11 cellular contexts compared by ENCODE assay signal in genomic region chr2:97742381-97742847, GRCh38. TPM values are rescaled to one million over a fixed set of nuclear protein-coding genes. Genes with fewer than 3 reads are reported as not detected.
A peak's percentile ranks its signal among the peaks of the same experiment; 100 is the strongest.
DNase-seq lines count a peak whose midpoint lies in the region; ATAC-seq and TF ChIP-seq lines count a peak whose summit lies in the region.
"Had no signal": no experiment of that assay in that cellular context is flagged by ENCODE, and none has a peak within 500 bp of the region (broad histone marks: within the 10 kb centered on the region; RNA-seq: fewer than 3 reads in every experiment).

No MANE protein-coding gene starts in this region.

- H3K4me1 Mint-ChIP-seq in CD8-positive, alpha-beta T cell (ENCODE audit: low read depth), result peaks cover 73% of the 10 kb centered on the region
- H3K4me1 Mint-ChIP-seq in activated T-helper 17 cell treated with anti-CD3 and anti-CD28 coated beads, Interleukin-2, amount 50 U/mL, for 72 hours, result peaks cover 47% of the 10 kb centered on the region

- POLR2A ChIA-PET in CD8-positive, alpha-beta T cell (lab: Charles Lee), result interaction anchor here (0.6 to 3.0 kb wide), 9 partner anchors 10 to 33 kb away, joined by 3 to 18 read pairs (median 6); partner anchors contain the start of gene ZAP70

- no peak for TF ChIP-seq CTCF in CD8-positive, alpha-beta T cell (IDR thresholded peaks at IDR 0.05)
- no peak for TF ChIP-seq CTCF in right atrium auricular region (IDR thresholded peaks at IDR 0.05)
- no peak for TF ChIP-seq CTCF in GM10266 (IDR thresholded peaks at IDR 0.05; ENCODE audit: control insufficient read depth, insufficient read depth, low read depth, missing control alignments)

- peak overlapping the region; percentile 13 for H3K4me3 Mint-ChIP-seq in CD8-positive, alpha-beta T cell
- H3K4me3 Mint-ChIP-seq in activated T-helper 17 cell treated with anti-CD3 and anti-CD28 coated beads, Interleukin-2, amount 50 U/mL, for 72 hours, result peak overlapping the region; percentile 50
- H3K4me3 Mint-ChIP-seq: dendritic cell treated with granulocyte-macrophage colony-stimulating factor and Interleukin-4, amounts not matched to agents 40 ng/mL and 50 ng/mL, for 4 days had no signal

- H3K9ac ChIP-seq in Karpas-422 (ENCODE audit: low read length), result no peak overlapping the region

- H3K4me3 ChIP-seq in CD8-positive, alpha-beta T cell (ENCODE audit: low read depth, low read length), result no peak overlapping the region
- H3K4me3 ChIP-seq in right atrium auricular region, result no peak overlapping the region
- H3K4me3 ChIP-seq in Karpas-422 (ENCODE audit: low read length), result no peak overlapping the region
- H3K4me3 ChIP-seq: HAP-1, suprapubic skin had no signal

- no peaks in the 10 kb centered on the region for H3K27me3 ChIP-seq in CD8-positive, alpha-beta T cell (ENCODE audit: insufficient read depth, low read length)
- H3K27me3 ChIP-seq in right atrium auricular region (no peaks in the 10 kb centered on the region), Karpas-422 (ENCODE audit: low read length) (no peaks in the 10 kb centered on the region)
- H3K27me3 ChIP-seq: suprapubic skin had no signal

- peak overlapping the region; percentile 22 for H3K27ac ChIP-seq in CD8-positive, alpha-beta T cell (ENCODE audit: low read depth, low read length)
- H3K27ac ChIP-seq in right atrium auricular region (peak overlapping the region; percentile 57), Karpas-422 (ENCODE audit: low read length) (no peak overlapping the region)
- H3K27ac ChIP-seq: suprapubic skin had no signal

- no peaks in the 10 kb centered on the region for H3K27me3 Mint-ChIP-seq in CD8-positive, alpha-beta T cell (ENCODE audit: low read depth)
- H3K27me3 Mint-ChIP-seq in activated T-helper 17 cell treated with anti-CD3 and anti-CD28 coated beads, Interleukin-2, amount 50 U/mL, for 72 hours, result no peaks in the 10 kb centered on the region

- H3K9me2 ChIP-seq in Karpas-422 (replicated peaks; ENCODE audit: insufficient read depth, low read length), result no peaks in the 10 kb centered on the region

- no peak overlapping the region for H3K4me2 ChIP-seq in Karpas-422 (ENCODE audit: low read depth, low read length, poor library complexity, severe bottlenecking)

- H3K79me2 ChIP-seq in Karpas-422 (ENCODE audit: low read length), result no peaks in the 10 kb centered on the region

- H3K4me1 ChIP-seq in CD8-positive, alpha-beta T cell (ENCODE audit: insufficient read depth, low read length), result peaks cover 52% of the 10 kb centered on the region
- peaks cover 0 to 26% of the 10 kb centered on the region in 2 donors for H3K4me1 ChIP-seq in right atrium auricular region
- H3K4me1 ChIP-seq in Karpas-422 (ENCODE audit: low read length), result peaks cover 9% of the 10 kb centered on the region
- H3K4me1 ChIP-seq: HAP-1 had no signal

- ATAC-seq in CD8-positive, alpha-beta T cell, result peak; percentile 45
- peak; percentile 85 for ATAC-seq in activated T-helper 17 cell treated with anti-CD3 and anti-CD28 coated beads, Interleukin-2, amount 50 U/mL, for 72 hours (replicated peaks)
- ATAC-seq in GM21786 (IDR thresholded peaks at IDR 0.05; ENCODE audit: unreplicated experiment) (no peak), GM18868 (IDR thresholded peaks at IDR 0.05; ENCODE audit: unreplicated experiment) (no peak)

- H3K27ac Mint-ChIP-seq in CD8-positive, alpha-beta T cell, result peak overlapping the region; percentile 69
- H3K27ac Mint-ChIP-seq in activated T-helper 17 cell treated with anti-CD3 and anti-CD28 coated beads, Interleukin-2, amount 50 U/mL, for 72 hours, result peak overlapping the region; percentile 22
- H3K27ac Mint-ChIP-seq: dendritic cell treated with granulocyte-macrophage colony-stimulating factor and Interleukin-4, amounts not matched to agents 40 ng/mL and 50 ng/mL, for 4 days had no signal

- H2AFZ ChIP-seq in Karpas-422 (ENCODE audit: low read length), result no peak overlapping the region

- no peaks in the 10 kb centered on the region for H3K9me3 ChIP-seq in CD8-positive, alpha-beta T cell (ENCODE audit: low read length)
- H3K9me3 ChIP-seq in right atrium auricular region, result no peaks in the 10 kb centered on the region
- H3K9me3 ChIP-seq in Karpas-422 (ENCODE audit: low read length), result no peaks in the 10 kb centered on the region
- H3K9me3 ChIP-seq: HAP-1, suprapubic skin had no signal

- H3K36me3 Mint-ChIP-seq in CD8-positive, alpha-beta T cell, result peaks cover 47% of the 10 kb centered on the region
- peaks cover 52% of the 10 kb centered on the region for H3K36me3 Mint-ChIP-seq in activated T-helper 17 cell treated with anti-CD3 and anti-CD28 coated beads, Interleukin-2, amount 50 U/mL, for 72 hours (ENCODE audit: low read depth)

- H3K9me3 Mint-ChIP-seq in CD8-positive, alpha-beta T cell, result no peaks in the 10 kb centered on the region
- no peaks in the 10 kb centered on the region for H3K9me3 Mint-ChIP-seq in activated T-helper 17 cell treated with anti-CD3 and anti-CD28 coated beads, Interleukin-2, amount 50 U/mL, for 72 hours
- H3K9me3 Mint-ChIP-seq: dendritic cell treated with granulocyte-macrophage colony-stimulating factor and Interleukin-4, amounts not matched to agents 40 ng/mL and 50 ng/mL, for 4 days had no signal

- no peaks in the 10 kb centered on the region for H4K20me1 ChIP-seq in Karpas-422 (ENCODE audit: insufficient read depth, low read depth, low read length)

- peaks cover 18% of the 10 kb centered on the region for H3K36me3 ChIP-seq in CD8-positive, alpha-beta T cell (ENCODE audit: insufficient read depth, low read length)
- no peaks in the 10 kb centered on the region for H3K36me3 ChIP-seq in right atrium auricular region
- H3K36me3 ChIP-seq in Karpas-422 (ENCODE audit: insufficient read depth, low read length), result no peaks in the 10 kb centered on the region
- H3K36me3 ChIP-seq: HAP-1, suprapubic skin had no signal

- CTCF ChIA-PET in CD8-positive, alpha-beta T cell (lab: Charles Lee), result interaction anchor here (0.9 to 10.0 kb wide), 8 partner anchors 9 to 58 kb away, joined by 3 to 181 read pairs (median 3); partner anchors contain the start of gene ZAP70

- intact Hi-C loops in CD8-positive, alpha-beta T cell (cut with DNase I, micrococcal nuclease), result no loop called here

- DNase-seq in CD8-positive, alpha-beta T cell, result peak in 3 of 7 experiments; percentile 37 to 52 (median 38)
- peak; percentile 83 for DNase-seq in HT1080 (ENCODE audit: low read depth)
- no peak for DNase-seq in right atrium auricular region (ENCODE audit: low spot score)
- no peak for DNase-seq in GM10266 (ENCODE audit: extremely low spot score)
- no peak for DNase-seq in Karpas-422

RNA-seq across cellular contexts. Expression of gene ZAP70, which starts 29.0 kb away (rescaled TPM):
- 100 to 1,000 TPM; 487 to 512 TPM for total RNA-seq in CD8-positive, alpha-beta T cell
- total RNA-seq in HT1080 (2014; rRNA removed; shearing (Covaris generic)), result 0.47 TPM in 1 of 2 replicates, not detected in the other
- polyA plus RNA-seq in HT1080 (2015; cell fraction: cytosol; rRNA removed), result not detected in 2 replicates
- 0.26 TPM in 1 of 2 replicates, not detected in the other for polyA plus RNA-seq in HT1080 (2015; cell fraction: nucleus; rRNA removed)
- 100 to 1,000 TPM; 176 to 233 TPM for total RNA-seq in activated T-helper 17 cell treated with anti-CD3 and anti-CD28 coated beads, Interleukin-2, amount 50 U/mL, for 72 hours
- 1 to 10 TPM in 1 of 2 donors, under 1 TPM in 1; 0.86 to 1.4 TPM for total RNA-seq in right atrium auricular region
- total RNA-seq in Karpas-422 (2014; rRNA removed; shearing (Covaris generic); ENCODE audit: low replicate concordance), result not detected in 2 replicates

Comparison
In these comparisons a context has a peak if more than half of its experiments do, and no peak if none do; other contexts are left out.
1. ATAC-seq: peak in CD8-positive, alpha-beta T cell (single experiment) and activated T-helper 17 cell treated with anti-CD3 and anti-CD28 coated beads, Interleukin-2, amount 50 U/mL, for 72 hours (single experiment); none in GM21786 (single experiment) and GM18868 (single experiment).
2. RNA of gene ZAP70, which starts 29.0 kb away (total RNA-seq): 487 to 512 TPM in CD8-positive, alpha-beta T cell and 176 to 233 TPM in activated T-helper 17 cell treated with anti-CD3 and anti-CD28 coated beads, Interleukin-2, amount 50 U/mL, for 72 hours; 0.86 to 1.4 TPM in right atrium auricular region, 0.47 TPM in HT1080 and not detected in Karpas-422; every median in the first group is over 10 times any median in the second.